25 cellular contexts compared by ENCODE assay signal in genomic region chr6:35796236-35796635, GRCh38. TPM values are rescaled to one million over a fixed set of nuclear protein-coding genes. Genes with fewer than 3 reads are reported as not detected.
"Had no signal": no experiment of that assay in that cellular context is flagged by ENCODE, and none has a peak within 500 bp of the region (broad histone marks: within the 10 kb centered on the region; RNA-seq: fewer than 3 reads in every experiment).

No MANE protein-coding gene starts in this region.

- H3K36me3 Mint-ChIP-seq: activated CD4-positive, alpha-beta memory T cell treated with anti-CD3 and anti-CD28 coated beads for 36 hours; activated naive CD8-positive, alpha-beta T cell treated with anti-CD3 and anti-CD28 coated beads, Interleukin-2, amount 10 ng/mL, durations not matched to agents 7 days and 5 days had no signal

- H3K4me1 ChIP-seq: adrenal gland, SJSA1 had no signal

- H3K4me3 ChIP-seq: adrenal gland, SJSA1 had no signal

- H3K4me3 Mint-ChIP-seq: activated B cell treated with CpG ODN at 0.5 μM for 24 hours; activated CD4-positive, alpha-beta memory T cell treated with anti-CD3 and anti-CD28 coated beads for 36 hours; activated CD4-positive, alpha-beta T cell treated with anti-CD3 and anti-CD28 coated beads, Interleukin-2, amount 10 ng/mL, durations not matched to agents 7 days and 5 days; activated naive CD8-positive, alpha-beta T cell treated with anti-CD3 and anti-CD28 coated beads, Interleukin-2, amount 10 ng/mL, durations not matched to agents 7 days and 5 days; activated T-cell treated with anti-CD3 and anti-CD28 coated beads, Interleukin-2, amount 50 U/mL, for 72 hours; T-helper 1 cell treated with Interleukin-12 subunit alpha and Interleukin-12 subunit beta and Interleukin-4 antibody, amounts not matched to agents 30 μg/mL and 1 μg/mL, for 36 hours had no signal

- H3K27ac Mint-ChIP-seq: activated B cell treated with CpG ODN at 0.5 μM for 24 hours; activated CD4-positive, alpha-beta memory T cell treated with anti-CD3 and anti-CD28 coated beads for 36 hours; activated naive CD8-positive, alpha-beta T cell treated with anti-CD3 and anti-CD28 coated beads, Interleukin-2, amount 10 ng/mL, durations not matched to agents 7 days and 5 days; activated T-cell treated with anti-CD3 and anti-CD28 coated beads, Interleukin-2, amount 50 U/mL, for 72 hours; T-helper 1 cell treated with Interleukin-12 subunit alpha and Interleukin-12 subunit beta and Interleukin-4 antibody, amounts not matched to agents 30 μg/mL and 1 μg/mL, for 36 hours had no signal

- H3K9me3 ChIP-seq: adrenal gland, SJSA1 had no signal

- DNase-seq: activated B cell treated with CpG ODN at 0.5 μM for 24 hours; activated CD4-positive, alpha-beta memory T cell treated with anti-CD3 and anti-CD28 coated beads for 36 hours; activated CD4-positive, alpha-beta T cell treated with anti-CD3 and anti-CD28 coated beads for 1 hour; activated CD4-positive, alpha-beta T cell treated with anti-CD3 and anti-CD28 coated beads, Interleukin-2, amount 10 ng/mL, durations not matched to agents 7 days and 5 days; activated CD8-positive, alpha-beta memory T cell treated with anti-CD3 and anti-CD28 coated beads for 24 hours; activated naive CD4-positive, alpha-beta T cell treated with anti-CD3 and anti-CD28 coated beads, Interleukin-2, amount 50 U/mL, for 16 hours; activated naive CD8-positive, alpha-beta T cell treated with anti-CD3 and anti-CD28 coated beads, Interleukin-2, amount 10 ng/mL, durations not matched to agents 7 days and 5 days; activated T-cell treated with anti-CD3 and anti-CD28 coated beads for 4 hours; activated T-cell treated with anti-CD3 and anti-CD28 coated beads, Interleukin-2, amount 50 U/mL, for 72 hours; adrenal gland; anterior cingulate cortex; Kasumi-1; KBM-7; NCI-H1105 treated with DMSO at 0.1 percent for 48 hours; NCI-H1436 treated with DMSO at 0.1 percent for 48 hours; NCI-H187; NCI-H2081; NCI-H510A treated with DMSO at 0.1 percent for 48 hours; NCI-H69; NK-92 treated with Interleukin-12 subunit alpha and Interleukin-12 subunit beta, amount 100 ng/mL, for 24 hours; SHP77; T1000 had no signal

- H3K27ac ChIP-seq: adrenal gland, SJSA1 had no signal

- H3K4me1 Mint-ChIP-seq: activated B cell treated with CpG ODN at 0.5 μM for 24 hours; activated CD4-positive, alpha-beta T cell treated with anti-CD3 and anti-CD28 coated beads, Interleukin-2, amount 10 ng/mL, durations not matched to agents 7 days and 5 days; activated naive CD8-positive, alpha-beta T cell treated with anti-CD3 and anti-CD28 coated beads, Interleukin-2, amount 10 ng/mL, durations not matched to agents 7 days and 5 days had no signal

- H3K36me3 ChIP-seq: adrenal gland, SJSA1 had no signal

- H3K9me3 Mint-ChIP-seq: activated B cell treated with CpG ODN at 0.5 μM for 24 hours; activated CD4-positive, alpha-beta memory T cell treated with anti-CD3 and anti-CD28 coated beads for 36 hours; activated CD4-positive, alpha-beta T cell treated with anti-CD3 and anti-CD28 coated beads, Interleukin-2, amount 10 ng/mL, durations not matched to agents 7 days and 5 days; activated naive CD8-positive, alpha-beta T cell treated with anti-CD3 and anti-CD28 coated beads, Interleukin-2, amount 10 ng/mL, durations not matched to agents 7 days and 5 days; activated T-cell treated with anti-CD3 and anti-CD28 coated beads, Interleukin-2, amount 50 U/mL, for 72 hours; T-helper 1 cell treated with Interleukin-12 subunit alpha and Interleukin-12 subunit beta and Interleukin-4 antibody, amounts not matched to agents 30 μg/mL and 1 μg/mL, for 36 hours had no signal

- ATAC-seq: SK-N-SH treated with all-trans-retinoic acid at 6 μM for 48 hours had no signal

RNA-seq across cellular contexts. Expression of gene CLPS, which starts 0.9 kb away (rescaled TPM):
- total RNA-seq: activated B cell treated with CpG ODN at 0.5 μM for 24 hours; activated CD4-positive, alpha-beta memory T cell treated with anti-CD3 and anti-CD28 coated beads for 36 hours; activated CD4-positive, alpha-beta T cell treated with anti-CD3 and anti-CD28 coated beads, Interleukin-2, amount 10 ng/mL, durations not matched to agents 7 days and 5 days; activated naive CD8-positive, alpha-beta T cell treated with anti-CD3 and anti-CD28 coated beads, Interleukin-2, amount 10 ng/mL, durations not matched to agents 7 days and 5 days; activated T-cell treated with anti-CD3 and anti-CD28 coated beads, Interleukin-2, amount 50 U/mL, for 72 hours; SJSA1 had no signal

RNA-seq across cellular contexts. Expression of gene LHFPL5, which starts 8.9 kb away (rescaled TPM):
- total RNA-seq: activated B cell treated with CpG ODN at 0.5 μM for 24 hours; activated CD4-positive, alpha-beta memory T cell treated with anti-CD3 and anti-CD28 coated beads for 36 hours; activated CD4-positive, alpha-beta T cell treated with anti-CD3 and anti-CD28 coated beads, Interleukin-2, amount 10 ng/mL, durations not matched to agents 7 days and 5 days; activated naive CD8-positive, alpha-beta T cell treated with anti-CD3 and anti-CD28 coated beads, Interleukin-2, amount 10 ng/mL, durations not matched to agents 7 days and 5 days; activated T-cell treated with anti-CD3 and anti-CD28 coated beads, Interleukin-2, amount 50 U/mL, for 72 hours; SJSA1 had no signal

RNA-seq across cellular contexts. Expression of gene CLPSL1, which starts 15.4 kb away (rescaled TPM):
- total RNA-seq: activated B cell treated with CpG ODN at 0.5 μM for 24 hours; activated CD4-positive, alpha-beta memory T cell treated with anti-CD3 and anti-CD28 coated beads for 36 hours; activated CD4-positive, alpha-beta T cell treated with anti-CD3 and anti-CD28 coated beads, Interleukin-2, amount 10 ng/mL, durations not matched to agents 7 days and 5 days; activated naive CD8-positive, alpha-beta T cell treated with anti-CD3 and anti-CD28 coated beads, Interleukin-2, amount 10 ng/mL, durations not matched to agents 7 days and 5 days; activated T-cell treated with anti-CD3 and anti-CD28 coated beads, Interleukin-2, amount 50 U/mL, for 72 hours; adrenal gland; SJSA1 had no signal

RNA-seq across cellular contexts. Expression of gene CLPSL2, which starts 19.8 kb away (rescaled TPM):
- total RNA-seq: activated B cell treated with CpG ODN at 0.5 μM for 24 hours; activated CD4-positive, alpha-beta memory T cell treated with anti-CD3 and anti-CD28 coated beads for 36 hours; activated CD4-positive, alpha-beta T cell treated with anti-CD3 and anti-CD28 coated beads, Interleukin-2, amount 10 ng/mL, durations not matched to agents 7 days and 5 days; activated naive CD8-positive, alpha-beta T cell treated with anti-CD3 and anti-CD28 coated beads, Interleukin-2, amount 10 ng/mL, durations not matched to agents 7 days and 5 days; activated T-cell treated with anti-CD3 and anti-CD28 coated beads, Interleukin-2, amount 50 U/mL, for 72 hours; adrenal gland; SJSA1 had no signal

RNA-seq across cellular contexts. Expression of gene ARMC12, which starts 59.4 kb away (rescaled TPM):
- total RNA-seq: SJSA1 had no signal
